14 cellular contexts compared by ENCODE assay signal in the genomic region with DNA sequence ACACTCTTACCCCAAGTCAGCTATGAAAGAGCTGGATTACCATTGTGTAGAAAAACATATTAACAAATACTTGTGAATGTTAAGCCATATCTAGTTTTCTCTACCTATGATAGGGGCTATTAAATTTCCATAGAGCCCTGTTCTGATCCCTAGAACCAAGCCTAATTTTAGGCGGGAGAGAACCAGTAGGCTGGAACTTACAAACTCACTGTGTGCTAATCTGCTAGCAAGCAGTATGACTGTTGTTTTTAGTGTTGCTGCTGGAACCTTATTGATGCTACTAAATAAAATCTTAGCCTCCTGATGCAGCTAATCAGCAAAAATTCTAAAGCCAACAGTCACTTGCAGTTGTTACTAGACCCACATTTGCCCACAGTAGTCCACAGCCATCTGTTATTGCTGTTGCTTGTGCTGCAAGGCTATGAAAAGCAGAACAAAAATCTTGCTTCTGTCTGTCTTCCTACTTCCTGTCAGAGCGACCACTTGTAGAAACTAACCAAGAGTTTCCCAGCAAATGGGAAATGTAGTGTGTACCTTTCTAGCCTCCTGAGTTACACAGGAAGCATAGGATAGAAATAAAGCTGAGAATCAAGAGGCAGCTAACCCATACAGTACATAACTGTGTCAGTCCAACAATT.
A peak's percentile ranks its signal among the peaks of the same experiment; 100 is the strongest.
DNase-seq lines count a peak whose midpoint lies in the region; ATAC-seq, FAIRE-seq and TF ChIP-seq lines count a peak whose summit lies in the region.
"Had no signal": no experiment of that assay in that cellular context is flagged by ENCODE, and none has a peak within 500 bp of the region (broad histone marks: within the 10 kb centered on the region; RNA-seq: fewer than 3 reads in every experiment).

No MANE protein-coding gene starts in this region.

- H3K4me2 ChIP-seq in SK-N-SH (no peak overlapping the region), H1 (ENCODE audit: insufficient read depth in 1 of 2, low read depth in 2 of 2, low read length in 2 of 2) (no peak overlapping the region), HepG2 (ENCODE audit: low read depth, low read length) (no peak overlapping the region)

- H3K79me2 ChIP-seq in SK-N-SH (ENCODE audit: insufficient read depth) (no peaks in the 10 kb centered on the region), H1 (ENCODE audit: control insufficient read depth in 1 of 2, insufficient read depth in 2 of 2, low read length in 2 of 2) (no peaks in the 10 kb centered on the region), HepG2 (ENCODE audit: insufficient read depth, low read length) (no peaks in the 10 kb centered on the region)

- H2AFZ ChIP-seq in SK-N-SH (ENCODE audit: low read depth) (no peak overlapping the region), H1 (ENCODE audit: low read length) (peak overlapping the region; percentile 94), HepG2 (ENCODE audit: low read length) (no peak overlapping the region)

- H2BK5ac ChIP-seq in H1 (ENCODE audit: low read depth, low read length) = no peak overlapping the region

- H3K27me3 ChIP-seq in SK-N-SH (ENCODE audit: insufficient read depth) (0 out of 2 replicates have a peak, but pooled peaks cover 4% of the 10 kb centered on the region), H1 (replicated peaks in 1 of 4; ENCODE audit: control insufficient read depth in 3 of 4, extremely low read depth in 1 of 4, insufficient read depth in 3 of 4, low read length in 3 of 4) (no peaks in the 10 kb centered on the region), upper lobe of right lung (no peaks in the 10 kb centered on the region), HepG2 (ENCODE audit: control insufficient read depth in 1 of 2, insufficient read depth in 2 of 2, low read length in 2 of 2) (no peaks in the 10 kb centered on the region)
- H3K27me3 ChIP-seq: heart left ventricle had no signal

- H3K27ac ChIP-seq in SK-N-SH (ENCODE audit: low read depth in 2 of 2, low read length in 1 of 2) (no peak overlapping the region), H1 (ENCODE audit: low read depth, low read length) (no peak overlapping the region), upper lobe of right lung (no peak overlapping the region), HepG2 (ENCODE audit: extremely low read length, insufficient read depth, low read length) (no peak overlapping the region)
- H3K27ac ChIP-seq: thoracic aorta had no signal

- no peak overlapping the region for H3K18ac ChIP-seq in H1 (ENCODE audit: extremely low read depth, low read length)

- no peaks in the 10 kb centered on the region for H3K79me1 ChIP-seq in H1 (ENCODE audit: low read depth, low read length)

- BruUV-seq in HepG2 (replicated peaks; lab: Mats Ljungman, UMichigan) = no TSS peak

- H3K9me3 ChIP-seq in SK-N-SH (no peaks in the 10 kb centered on the region), H1 (ENCODE audit: insufficient read depth in 2 of 2, low read depth in 1 of 2, low read length in 1 of 2) (no peaks in the 10 kb centered on the region), upper lobe of right lung (no peaks in the 10 kb centered on the region), HepG2 (ENCODE audit: low read length) (no peaks in the 10 kb centered on the region)
- H3K9me3 ChIP-seq: heart left ventricle, thoracic aorta had no signal

- POLR2A ChIA-PET in SK-N-SH (lab: Yijun Ruan, JAX) (no interaction called here), H1 (lab: Charles Lee; ENCODE audit: partially characterized antibody) (no interaction called here), HepG2 (lab: Yijun Ruan, JAX) (no interaction called here)

- no peak overlapping the region for H2BK120ac ChIP-seq in H1 (replicated peaks; ENCODE audit: low read depth, low read length)

- H4K20me1 ChIP-seq in SK-N-SH (ENCODE audit: insufficient read depth) = no peaks in the 10 kb centered on the region
- H4K20me1 ChIP-seq in H1 (replicated peaks in 1 of 2; ENCODE audit: control insufficient read depth in 1 of 2, insufficient read depth in 2 of 2, low read length in 2 of 2) = no peaks in the 10 kb centered on the region
- H4K20me1 ChIP-seq in HepG2 (ENCODE audit: insufficient read depth, low read length) = no peaks in the 10 kb centered on the region

- no peak overlapping the region for H2BK20ac ChIP-seq in H1 (ENCODE audit: low read length)

- no peak for DNase-seq in SK-N-SH
- peak; percentile 51 for DNase-seq in NAMALWA (ENCODE audit: low spot score)
- no peak for DNase-seq in H1 (ENCODE audit: low read depth in 1 of 2, low spot score in 2 of 2)
- no peak for DNase-seq in upper lobe of right lung
- no peak for DNase-seq in putamen (ENCODE audit: low spot score)
- no peak for DNase-seq in HepG2 (ENCODE audit: low spot score)
- DNase-seq: activated CD4-positive, alpha-beta T cell treated with anti-CD3 and anti-CD28 coated beads for 1 hour; cerebellar nuclear complex; heart left ventricle; naive thymus-derived CD8-positive, alpha-beta T cell; NCI-H1092 had no signal

- intact Hi-C loops in upper lobe of right lung (cut with DNase I) = no loop called here
- intact Hi-C loops in HepG2 (cut with micrococcal nuclease; ENCODE audit: unreplicated experiment) = no loop called here

- H3K23me2 ChIP-seq in H1 (ENCODE audit: low read depth, low read length) = no peaks in the 10 kb centered on the region

- H3K4me1 ChIP-seq in SK-N-SH (ENCODE audit: control insufficient read depth in 1 of 2, insufficient read depth in 2 of 2, low read depth in 1 of 2, low read length in 1 of 2) (no peaks in the 10 kb centered on the region; a peak in 1 of 4 replicates), H1 (replicated peaks in 1 of 4; ENCODE audit: control insufficient read depth in 3 of 4, insufficient read depth in 4 of 4, low read length in 3 of 4) (no peaks in the 10 kb centered on the region), upper lobe of right lung (no peaks in the 10 kb centered on the region), HepG2 (ENCODE audit: insufficient read depth, low read length) (no peaks in the 10 kb centered on the region)

- ATAC-seq in SK-N-SH treated with all-trans-retinoic acid at 6 μM for 48 hours (peak; percentile 18; the same call in 1 of the 3 replicates), upper lobe of right lung (peak; percentile 45), GM21367 (IDR thresholded peaks at IDR 0.05; ENCODE audit: unreplicated experiment) (no peak), HepG2 (no peak)
- ATAC-seq: heart left ventricle; naive thymus-derived CD8-positive, alpha-beta T cell had no signal

- H4K8ac ChIP-seq in H1 (ENCODE audit: extremely low read depth, insufficient read depth, low read length) = no peak overlapping the region

- no peak overlapping the region for H3K14ac ChIP-seq in H1 (ENCODE audit: insufficient read length)

- no peak overlapping the region for H2AK5ac ChIP-seq in H1 (ENCODE audit: low read depth, low read length)

- H4K5ac ChIP-seq in H1 (ENCODE audit: insufficient read length, low read depth, low read length) = no peak overlapping the region

- H3K4me3 ChIP-seq in SK-N-SH (ENCODE audit: low read depth in 2 of 2, low read length in 1 of 2) (no peak overlapping the region), H1 (ENCODE audit: extremely low read depth in 1 of 4, insufficient read depth in 2 of 4, low read depth in 3 of 4, low read length in 4 of 4) (no peak overlapping the region), upper lobe of right lung (no peak overlapping the region), HepG2 (replicated peaks in 1 of 3; ENCODE audit: insufficient read depth in 1 of 3, low read depth in 2 of 3, low read length in 3 of 3) (no peak overlapping the region)
- H3K4me3 ChIP-seq: heart left ventricle, thoracic aorta had no signal

- TF ChIP-seq RAD21 in SK-N-SH (IDR thresholded peaks at IDR 0.05; ENCODE audit: low read length) (no peak), H1 (IDR thresholded peaks at IDR 0.05 in 1 of 2, conservative IDR thresholded peaks at IDR 0.05 in 1 of 2; ENCODE audit: low read depth in 2 of 2, low read length in 2 of 2) (no peak), HepG2 (CRISPR knock-in tag; IDR thresholded peaks at IDR 0.05) (no peak)

- no peak overlapping the region for H4K91ac ChIP-seq in H1 (replicated peaks; ENCODE audit: insufficient read length, low read length)

- FAIRE-seq in H1 (lab: Jason Lieb, UNC) = no peak
- FAIRE-seq in HepG2 (lab: Jason Lieb, UNC) = no peak

- H3K56ac ChIP-seq in H1 (replicated peaks; ENCODE audit: insufficient read length, low read depth, low read length) = no peak overlapping the region

- no peak overlapping the region for H3K4ac ChIP-seq in H1 (replicated peaks; ENCODE audit: insufficient read length, low read depth, low read length)

- in situ Hi-C loops in HepG2 (cut with HindIII; ENCODE audit: extremely low pct_ligation_motif_present, low pct_unique_long_range_greater_than_20kb) = no loop called here

- H3K36me3 ChIP-seq in SK-N-SH (replicated peaks in 1 of 2; ENCODE audit: control insufficient read depth in 1 of 2, insufficient read depth in 2 of 2, low read length in 1 of 2) (no peaks in the 10 kb centered on the region), H1 (ENCODE audit: control insufficient read depth in 2 of 4, insufficient read depth in 4 of 4, low read length in 3 of 4) (no peaks in the 10 kb centered on the region), upper lobe of right lung (no peaks in the 10 kb centered on the region), HepG2 (replicated peaks in 1 of 2; ENCODE audit: control insufficient read depth in 1 of 2, insufficient read depth in 2 of 2, low read length in 2 of 2) (no peaks in the 10 kb centered on the region)
- H3K36me3 ChIP-seq: heart left ventricle, thoracic aorta had no signal

- H3K9ac ChIP-seq in SK-N-SH (no peak overlapping the region), H1 (replicated peaks in 1 of 4; ENCODE audit: extremely low read depth in 1 of 4, low read depth in 3 of 4, low read length in 3 of 4) (no peak overlapping the region), HepG2 (ENCODE audit: insufficient read depth, low read depth, low read length) (no peak overlapping the region)

- TF ChIP-seq POLR2A in H1 (IDR thresholded peaks at IDR 0.05; ENCODE audit: control extremely low read depth in 1 of 2, low read depth in 2 of 2, low read length in 2 of 2) (no peak), HepG2 (IDR thresholded peaks at IDR 0.05; ENCODE audit: insufficient read depth in 1 of 2, low read depth in 2 of 2, low read length in 2 of 2) (no peak)

- TF ChIP-seq CTCF in SK-N-SH (IDR thresholded peaks at IDR 0.05) (no peak), H1 (IDR thresholded peaks at IDR 0.05; ENCODE audit: control extremely low read depth in 1 of 3, insufficient read depth in 1 of 3, low read depth in 1 of 3, low read length in 3 of 3) (no peak), upper lobe of right lung (IDR thresholded peaks at IDR 0.05) (no peak), HepG2 (CRISPR knock-in tag; IDR thresholded peaks at IDR 0.05) (no peak)

- WGBS in SK-N-SH (ENCODE audit: low lambda C conversion rate) = 20% methylated on average over 2 of the region's 2 CpGs
- WGBS in H1 (ENCODE audit: extremely low coverage in 1 of 2, insufficient coverage in 1 of 2, insufficient read length in 1 of 2, insufficient replicate concordance in 2 of 2, low coverage in 1 of 2, low lambda C conversion rate in 2 of 2, missing lambda C conversion rate in 1 of 2), 2 experiments = 93% methylated on average over 2 of the region's 2 CpGs; no CpG with 5 or more reads in 1 of the 2 experiments
- WGBS in HepG2 (ENCODE audit: low lambda C conversion rate) = 59% methylated on average over 2 of the region's 2 CpGs

- TF ChIP-seq EP300 in SK-N-SH (IDR thresholded peaks at IDR 0.05; ENCODE audit: borderline replicate concordance in 1 of 2, low read depth in 1 of 2, low read length in 1 of 2) (no peak), H1 (IDR thresholded peaks at IDR 0.05; ENCODE audit: borderline replicate concordance in 1 of 2, low read depth in 2 of 2, low read length in 2 of 2) (no peak), HepG2 (IDR thresholded peaks at IDR 0.05; ENCODE audit: low read depth in 2 of 2, low read length in 2 of 2) (no peak), HepG2 (CRISPR knock-in tag; IDR thresholded peaks at IDR 0.05; ENCODE audit: borderline replicate concordance) (no peak)

- H3K9me2 ChIP-seq in SK-N-SH = no peaks in the 10 kb centered on the region

- H3K23ac ChIP-seq in H1 (ENCODE audit: insufficient read length) = no peak overlapping the region

- no peaks in the 10 kb centered on the region for H3F3A ChIP-seq in SK-N-SH (replicated peaks; ENCODE audit: insufficient read depth)

- no peak overlapping the region for H2BK15ac ChIP-seq in H1 (ENCODE audit: low read length)

- H2BK12ac ChIP-seq in H1 (ENCODE audit: low read depth, low read length) = no peak overlapping the region

- CTCF ChIA-PET in SK-N-SH (lab: Yijun Ruan, JAX) = interaction anchor here (1.1 kb wide), 1 partner anchor 11 kb away, joined by 3 read pairs; no protein-coding TSS in a partner anchor
- CTCF ChIA-PET in H1 (lab: Charles Lee; ENCODE audit: partially characterized antibody) = no interaction called here
- CTCF ChIA-PET in HepG2 (lab: Yijun Ruan, JAX; ENCODE audit: low intra/inter-chr PET ratio, low total read pairs) = no interaction called here

Comparison
In these comparisons a context has a peak if more than half of its experiments do, and no peak if none do; other contexts are left out.
1. ATAC-seq: peak in SK-N-SH treated with all-trans-retinoic acid at 6 μM for 48 hours (single experiment) and upper lobe of right lung (single experiment); none in GM21367 (single experiment) and HepG2 (single experiment).